Comparison of ENCODE assay signal across 1 cellular context in genomic region chr5:108381955-108382783, GRCh38.
TF ChIP-seq lines count a peak whose summit lies in the region.

FBXL17 (minus strand) TSS chr5:108382098.

TF ChIP-seq in K562, 482 proteins besides CTCF, POLR2A, EP300 and RAD21 (continued from another document and continues in another):
- TF ChIP-seq, protein P1, sequence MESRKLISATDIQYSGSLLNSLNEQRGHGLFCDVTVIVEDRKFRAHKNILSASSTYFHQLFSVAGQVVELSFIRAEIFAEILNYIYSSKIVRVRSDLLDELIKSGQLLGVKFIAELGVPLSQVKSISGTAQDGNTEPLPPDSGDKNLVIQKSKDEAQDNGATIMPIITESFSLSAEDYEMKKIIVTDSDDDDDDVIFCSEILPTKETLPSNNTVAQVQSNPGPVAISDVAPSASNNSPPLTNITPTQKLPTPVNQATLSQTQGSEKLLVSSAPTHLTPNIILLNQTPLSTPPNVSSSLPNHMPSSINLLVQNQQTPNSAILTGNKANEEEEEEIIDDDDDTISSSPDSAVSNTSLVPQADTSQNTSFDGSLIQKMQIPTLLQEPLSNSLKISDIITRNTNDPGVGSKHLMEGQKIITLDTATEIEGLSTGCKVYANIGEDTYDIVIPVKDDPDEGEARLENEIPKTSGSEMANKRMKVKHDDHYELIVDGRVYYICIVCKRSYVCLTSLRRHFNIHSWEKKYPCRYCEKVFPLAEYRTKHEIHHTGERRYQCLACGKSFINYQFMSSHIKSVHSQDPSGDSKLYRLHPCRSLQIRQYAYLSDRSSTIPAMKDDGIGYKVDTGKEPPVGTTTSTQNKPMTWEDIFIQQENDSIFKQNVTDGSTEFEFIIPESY (CRISPR knock-in tag; IDR thresholded peaks at IDR 0.05): peak; percentile 39; the same call in 1 of the 2 replicates
- TF ChIP-seq ZFP1 (CRISPR knock-in tag; IDR thresholded peaks at IDR 0.05) (no peak), CHD1 (IDR thresholded peaks at IDR 0.05; ENCODE audit: low read length) (peak; percentile 2), ZFP30 (CRISPR knock-in tag; IDR thresholded peaks at IDR 0.05; ENCODE audit: borderline replicate concordance) (no peak), TGIF2 (CRISPR knock-in tag; IDR thresholded peaks at IDR 0.05) (0 out of 2 replicates have a peak, but pooled peaks have one; percentile 83), CGGBP1 (CRISPR knock-in tag; IDR thresholded peaks at IDR 0.05) (no peak), ZNF408 (CRISPR knock-in tag; IDR thresholded peaks at IDR 0.05; ENCODE audit: low read depth) (no peak), SUPT5H (IDR thresholded peaks at IDR 0.05) (peak; percentile 78), ZNF140 (CRISPR knock-in tag; IDR thresholded peaks at IDR 0.05) (no peak), ZNF583 (CRISPR knock-in tag; IDR thresholded peaks at IDR 0.05) (peak; percentile 50; the same call in 1 of the 2 replicates), CHD4 (IDR thresholded peaks at IDR 0.05; ENCODE audit: insufficient read depth, insufficient replicate concordance, low read depth, low read length, poor library complexity, severe bottlenecking) (no peak), DLX4 (CRISPR knock-in tag; IDR thresholded peaks at IDR 0.05) (no peak), ZNF124 (CRISPR knock-in tag; IDR thresholded peaks at IDR 0.05) (no peak), SRSF7 (optimal IDR thresholded peaks at IDR 0.05; ENCODE audit: low read depth, low read length) (no peak), SREBF2 (CRISPR knock-in tag; IDR thresholded peaks at IDR 0.05) (no peak), RREB1 (CRISPR knock-in tag; IDR thresholded peaks at IDR 0.05) (no peak), NBN (IDR thresholded peaks at IDR 0.05; ENCODE audit: low read depth) (peak; percentile 38; the same call in 1 of the 2 replicates), FOXA1 (IDR thresholded peaks at IDR 0.05; ENCODE audit: borderline replicate concordance) (no peak), RBM34 (IDR thresholded peaks at IDR 0.05; ENCODE audit: borderline replicate concordance, insufficient read depth, low read length) (0 out of 2 replicates have a peak, but pooled peaks have one; percentile 56), ZNF143 (CRISPR knock-in tag; IDR thresholded peaks at IDR 0.05) (no peak), CEBPB (tag; IDR thresholded peaks at IDR 0.05) (no peak), MIER1 (IDR thresholded peaks at IDR 0.05; ENCODE audit: low read depth) (no peak), MCM5 (IDR thresholded peaks at IDR 0.05; ENCODE audit: low read depth) (no peak), SAFB2 (IDR thresholded peaks at IDR 0.05; ENCODE audit: borderline replicate concordance, low read depth, low read length, severe bottlenecking) (no peak), BMI1 (IDR thresholded peaks at IDR 0.05; ENCODE audit: low read length) (no peak), HDAC2 (IDR thresholded peaks at IDR 0.05) (0 out of 2 replicates have a peak, but pooled peaks have one; percentile 45), FUS (optimal IDR thresholded peaks at IDR 0.05; ENCODE audit: low read depth, low read length) (no peak), MYBL2 (IDR thresholded peaks at IDR 0.05; ENCODE audit: low read depth) (no peak), MYBL2 (CRISPR knock-in tag; IDR thresholded peaks at IDR 0.05; ENCODE audit: borderline replicate concordance) (no peak)
- TF ChIP-seq, protein P2, sequence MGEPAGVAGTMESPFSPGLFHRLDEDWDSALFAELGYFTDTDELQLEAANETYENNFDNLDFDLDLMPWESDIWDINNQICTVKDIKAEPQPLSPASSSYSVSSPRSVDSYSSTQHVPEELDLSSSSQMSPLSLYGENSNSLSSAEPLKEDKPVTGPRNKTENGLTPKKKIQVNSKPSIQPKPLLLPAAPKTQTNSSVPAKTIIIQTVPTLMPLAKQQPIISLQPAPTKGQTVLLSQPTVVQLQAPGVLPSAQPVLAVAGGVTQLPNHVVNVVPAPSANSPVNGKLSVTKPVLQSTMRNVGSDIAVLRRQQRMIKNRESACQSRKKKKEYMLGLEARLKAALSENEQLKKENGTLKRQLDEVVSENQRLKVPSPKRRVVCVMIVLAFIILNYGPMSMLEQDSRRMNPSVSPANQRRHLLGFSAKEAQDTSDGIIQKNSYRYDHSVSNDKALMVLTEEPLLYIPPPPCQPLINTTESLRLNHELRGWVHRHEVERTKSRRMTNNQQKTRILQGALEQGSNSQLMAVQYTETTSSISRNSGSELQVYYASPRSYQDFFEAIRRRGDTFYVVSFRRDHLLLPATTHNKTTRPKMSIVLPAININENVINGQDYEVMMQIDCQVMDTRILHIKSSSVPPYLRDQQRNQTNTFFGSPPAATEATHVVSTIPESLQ (CRISPR knock-in tag; IDR thresholded peaks at IDR 0.05): peak; percentile 28
- TF ChIP-seq, protein P3, sequence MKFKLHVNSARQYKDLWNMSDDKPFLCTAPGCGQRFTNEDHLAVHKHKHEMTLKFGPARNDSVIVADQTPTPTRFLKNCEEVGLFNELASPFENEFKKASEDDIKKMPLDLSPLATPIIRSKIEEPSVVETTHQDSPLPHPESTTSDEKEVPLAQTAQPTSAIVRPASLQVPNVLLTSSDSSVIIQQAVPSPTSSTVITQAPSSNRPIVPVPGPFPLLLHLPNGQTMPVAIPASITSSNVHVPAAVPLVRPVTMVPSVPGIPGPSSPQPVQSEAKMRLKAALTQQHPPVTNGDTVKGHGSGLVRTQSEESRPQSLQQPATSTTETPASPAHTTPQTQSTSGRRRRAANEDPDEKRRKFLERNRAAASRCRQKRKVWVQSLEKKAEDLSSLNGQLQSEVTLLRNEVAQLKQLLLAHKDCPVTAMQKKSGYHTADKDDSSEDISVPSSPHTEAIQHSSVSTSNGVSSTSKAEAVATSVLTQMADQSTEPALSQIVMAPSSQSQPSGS (CRISPR knock-in tag; IDR thresholded peaks at IDR 0.05): no peak
- TF ChIP-seq, protein P4, sequence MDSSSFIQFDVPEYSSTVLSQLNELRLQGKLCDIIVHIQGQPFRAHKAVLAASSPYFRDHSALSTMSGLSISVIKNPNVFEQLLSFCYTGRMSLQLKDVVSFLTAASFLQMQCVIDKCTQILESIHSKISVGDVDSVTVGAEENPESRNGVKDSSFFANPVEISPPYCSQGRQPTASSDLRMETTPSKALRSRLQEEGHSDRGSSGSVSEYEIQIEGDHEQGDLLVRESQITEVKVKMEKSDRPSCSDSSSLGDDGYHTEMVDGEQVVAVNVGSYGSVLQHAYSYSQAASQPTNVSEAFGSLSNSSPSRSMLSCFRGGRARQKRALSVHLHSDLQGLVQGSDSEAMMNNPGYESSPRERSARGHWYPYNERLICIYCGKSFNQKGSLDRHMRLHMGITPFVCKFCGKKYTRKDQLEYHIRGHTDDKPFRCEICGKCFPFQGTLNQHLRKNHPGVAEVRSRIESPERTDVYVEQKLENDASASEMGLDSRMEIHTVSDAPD (CRISPR knock-in tag; IDR thresholded peaks at IDR 0.05): no peak
- TF ChIP-seq, protein P5, sequence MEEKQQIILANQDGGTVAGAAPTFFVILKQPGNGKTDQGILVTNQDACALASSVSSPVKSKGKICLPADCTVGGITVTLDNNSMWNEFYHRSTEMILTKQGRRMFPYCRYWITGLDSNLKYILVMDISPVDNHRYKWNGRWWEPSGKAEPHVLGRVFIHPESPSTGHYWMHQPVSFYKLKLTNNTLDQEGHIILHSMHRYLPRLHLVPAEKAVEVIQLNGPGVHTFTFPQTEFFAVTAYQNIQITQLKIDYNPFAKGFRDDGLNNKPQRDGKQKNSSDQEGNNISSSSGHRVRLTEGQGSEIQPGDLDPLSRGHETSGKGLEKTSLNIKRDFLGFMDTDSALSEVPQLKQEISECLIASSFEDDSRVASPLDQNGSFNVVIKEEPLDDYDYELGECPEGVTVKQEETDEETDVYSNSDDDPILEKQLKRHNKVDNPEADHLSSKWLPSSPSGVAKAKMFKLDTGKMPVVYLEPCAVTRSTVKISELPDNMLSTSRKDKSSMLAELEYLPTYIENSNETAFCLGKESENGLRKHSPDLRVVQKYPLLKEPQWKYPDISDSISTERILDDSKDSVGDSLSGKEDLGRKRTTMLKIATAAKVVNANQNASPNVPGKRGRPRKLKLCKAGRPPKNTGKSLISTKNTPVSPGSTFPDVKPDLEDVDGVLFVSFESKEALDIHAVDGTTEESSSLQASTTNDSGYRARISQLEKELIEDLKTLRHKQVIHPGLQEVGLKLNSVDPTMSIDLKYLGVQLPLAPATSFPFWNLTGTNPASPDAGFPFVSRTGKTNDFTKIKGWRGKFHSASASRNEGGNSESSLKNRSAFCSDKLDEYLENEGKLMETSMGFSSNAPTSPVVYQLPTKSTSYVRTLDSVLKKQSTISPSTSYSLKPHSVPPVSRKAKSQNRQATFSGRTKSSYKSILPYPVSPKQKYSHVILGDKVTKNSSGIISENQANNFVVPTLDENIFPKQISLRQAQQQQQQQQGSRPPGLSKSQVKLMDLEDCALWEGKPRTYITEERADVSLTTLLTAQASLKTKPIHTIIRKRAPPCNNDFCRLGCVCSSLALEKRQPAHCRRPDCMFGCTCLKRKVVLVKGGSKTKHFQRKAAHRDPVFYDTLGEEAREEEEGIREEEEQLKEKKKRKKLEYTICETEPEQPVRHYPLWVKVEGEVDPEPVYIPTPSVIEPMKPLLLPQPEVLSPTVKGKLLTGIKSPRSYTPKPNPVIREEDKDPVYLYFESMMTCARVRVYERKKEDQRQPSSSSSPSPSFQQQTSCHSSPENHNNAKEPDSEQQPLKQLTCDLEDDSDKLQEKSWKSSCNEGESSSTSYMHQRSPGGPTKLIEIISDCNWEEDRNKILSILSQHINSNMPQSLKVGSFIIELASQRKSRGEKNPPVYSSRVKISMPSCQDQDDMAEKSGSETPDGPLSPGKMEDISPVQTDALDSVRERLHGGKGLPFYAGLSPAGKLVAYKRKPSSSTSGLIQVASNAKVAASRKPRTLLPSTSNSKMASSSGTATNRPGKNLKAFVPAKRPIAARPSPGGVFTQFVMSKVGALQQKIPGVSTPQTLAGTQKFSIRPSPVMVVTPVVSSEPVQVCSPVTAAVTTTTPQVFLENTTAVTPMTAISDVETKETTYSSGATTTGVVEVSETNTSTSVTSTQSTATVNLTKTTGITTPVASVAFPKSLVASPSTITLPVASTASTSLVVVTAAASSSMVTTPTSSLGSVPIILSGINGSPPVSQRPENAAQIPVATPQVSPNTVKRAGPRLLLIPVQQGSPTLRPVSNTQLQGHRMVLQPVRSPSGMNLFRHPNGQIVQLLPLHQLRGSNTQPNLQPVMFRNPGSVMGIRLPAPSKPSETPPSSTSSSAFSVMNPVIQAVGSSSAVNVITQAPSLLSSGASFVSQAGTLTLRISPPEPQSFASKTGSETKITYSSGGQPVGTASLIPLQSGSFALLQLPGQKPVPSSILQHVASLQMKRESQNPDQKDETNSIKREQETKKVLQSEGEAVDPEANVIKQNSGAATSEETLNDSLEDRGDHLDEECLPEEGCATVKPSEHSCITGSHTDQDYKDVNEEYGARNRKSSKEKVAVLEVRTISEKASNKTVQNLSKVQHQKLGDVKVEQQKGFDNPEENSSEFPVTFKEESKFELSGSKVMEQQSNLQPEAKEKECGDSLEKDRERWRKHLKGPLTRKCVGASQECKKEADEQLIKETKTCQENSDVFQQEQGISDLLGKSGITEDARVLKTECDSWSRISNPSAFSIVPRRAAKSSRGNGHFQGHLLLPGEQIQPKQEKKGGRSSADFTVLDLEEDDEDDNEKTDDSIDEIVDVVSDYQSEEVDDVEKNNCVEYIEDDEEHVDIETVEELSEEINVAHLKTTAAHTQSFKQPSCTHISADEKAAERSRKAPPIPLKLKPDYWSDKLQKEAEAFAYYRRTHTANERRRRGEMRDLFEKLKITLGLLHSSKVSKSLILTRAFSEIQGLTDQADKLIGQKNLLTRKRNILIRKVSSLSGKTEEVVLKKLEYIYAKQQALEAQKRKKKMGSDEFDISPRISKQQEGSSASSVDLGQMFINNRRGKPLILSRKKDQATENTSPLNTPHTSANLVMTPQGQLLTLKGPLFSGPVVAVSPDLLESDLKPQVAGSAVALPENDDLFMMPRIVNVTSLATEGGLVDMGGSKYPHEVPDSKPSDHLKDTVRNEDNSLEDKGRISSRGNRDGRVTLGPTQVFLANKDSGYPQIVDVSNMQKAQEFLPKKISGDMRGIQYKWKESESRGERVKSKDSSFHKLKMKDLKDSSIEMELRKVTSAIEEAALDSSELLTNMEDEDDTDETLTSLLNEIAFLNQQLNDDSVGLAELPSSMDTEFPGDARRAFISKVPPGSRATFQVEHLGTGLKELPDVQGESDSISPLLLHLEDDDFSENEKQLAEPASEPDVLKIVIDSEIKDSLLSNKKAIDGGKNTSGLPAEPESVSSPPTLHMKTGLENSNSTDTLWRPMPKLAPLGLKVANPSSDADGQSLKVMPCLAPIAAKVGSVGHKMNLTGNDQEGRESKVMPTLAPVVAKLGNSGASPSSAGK (IDR thresholded peaks at IDR 0.05): peak; percentile 96
